Comparison of ENCODE assay signal across 4 cellular contexts in the genomic region with DNA sequence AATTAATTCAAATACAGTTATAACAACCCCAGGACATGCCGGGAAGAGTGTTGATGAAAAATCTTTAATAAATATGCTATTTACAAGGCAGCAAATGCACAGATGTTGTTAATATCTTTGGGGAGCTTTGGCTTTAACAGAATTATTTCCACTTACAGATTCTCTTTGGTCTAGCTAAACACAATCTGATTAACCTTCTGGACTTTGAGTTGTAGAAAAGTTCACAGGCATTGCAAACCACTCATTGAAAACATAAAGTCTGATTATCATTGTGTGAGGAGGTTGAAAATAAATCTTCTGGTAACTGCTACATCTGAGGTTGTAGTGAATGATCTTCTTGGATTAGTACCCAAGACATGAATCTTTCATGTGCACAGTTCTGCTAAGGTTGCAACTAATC.
"Had no signal": no experiment of that assay in that cellular context is flagged by ENCODE, and none has a peak within 500 bp of the region (broad histone marks: within the 10 kb centered on the region; RNA-seq: fewer than 3 reads in every experiment).

No MANE protein-coding gene starts in this region.

- ATAC-seq: GM23338 had no signal

- DNase-seq: H9, HCEC 1CT, KBM-7 had no signal

- H3K4me3 ChIP-seq: GM23338 had no signal
